Comparison of ENCODE assay signal across 8 cellular contexts in the genomic region with DNA sequence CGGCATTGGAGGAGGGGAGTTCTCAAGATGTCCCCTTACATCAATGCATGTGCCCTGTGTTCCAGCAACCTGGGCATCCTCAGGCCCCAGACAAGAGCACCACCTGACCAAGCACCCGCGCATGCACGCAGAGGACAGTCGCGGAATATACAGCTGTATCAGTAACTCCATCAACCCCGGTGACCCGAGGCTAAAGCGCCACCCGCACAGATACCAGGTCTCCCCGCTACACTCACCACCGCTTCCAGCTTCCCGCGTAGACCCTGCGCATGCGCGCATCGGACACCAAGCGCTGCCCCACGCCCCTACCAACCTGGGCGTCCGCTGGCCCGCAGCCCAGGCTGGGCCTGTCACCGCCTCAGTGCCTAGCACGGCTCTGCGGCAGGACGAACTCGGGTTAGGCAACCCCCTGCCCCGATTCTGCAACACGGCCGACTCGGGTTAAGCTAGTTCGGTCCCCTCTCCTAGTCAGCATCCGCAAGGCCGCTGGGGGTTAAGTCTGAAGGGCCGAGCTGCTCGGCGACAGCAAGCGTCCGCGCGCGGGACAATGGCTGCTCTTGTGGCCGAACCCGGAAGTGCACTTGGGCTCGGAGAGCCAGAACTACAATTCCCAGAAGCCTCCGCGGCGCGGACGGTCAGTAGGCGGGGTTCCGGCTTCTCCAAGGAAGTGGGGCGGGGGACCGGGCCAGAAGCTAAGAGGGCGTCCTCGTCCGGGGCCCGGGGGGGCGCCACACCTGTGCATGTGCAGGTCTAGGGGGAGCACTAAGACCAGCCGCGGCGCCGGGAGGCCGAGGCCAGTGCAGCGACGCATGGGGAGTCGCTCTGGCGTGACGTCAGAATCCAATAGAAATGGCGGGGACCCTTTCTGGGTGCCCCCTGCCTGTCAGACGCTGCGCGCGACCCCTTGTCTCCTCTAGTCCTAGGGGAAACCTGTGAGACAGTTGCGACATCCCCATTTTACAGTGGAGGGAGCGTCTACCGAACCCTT. TPM values are rescaled to one million over a fixed set of nuclear protein-coding genes. Genes with fewer than 3 reads are reported as not detected.
DNase-seq lines count a peak whose midpoint lies in the region; ATAC-seq and TF ChIP-seq lines count a peak whose summit lies in the region.

A gene (minus strand): TSS at position 561 of the 988 bp plus-strand sequence. CDS start 3,188 bp downstream, outside the sequence.

- peaks cover 9 to 39% (median 28%) of the 10 kb centered on the region in 6 donors for H3K36me3 ChIP-seq in spleen

- peak; percentile 52 for TF ChIP-seq CTCF in AG09309 (IDR thresholded peaks at IDR 0.05; ENCODE audit: control insufficient read depth, insufficient read depth, low read depth, low read length, missing control alignments)
- peak; percentile 55 for TF ChIP-seq CTCF in WTC11 (IDR thresholded peaks at IDR 0.05)
- peak; percentile 10 to 74 (median 63) for TF ChIP-seq CTCF in spleen (IDR thresholded peaks at IDR 0.05 in 8 of 11, conservative IDR thresholded peaks at IDR 0.05 in 3 of 11)

- H3K36me3 Mint-ChIP-seq in WTC11: peaks cover 39% of the 10 kb centered on the region

- peaks cover 12% of the 10 kb centered on the region for H3K4me1 Mint-ChIP-seq in WTC11

- CTCF ChIA-PET in WTC11 (lab: Charles Lee): interaction anchor here (0.6 to 1.4 kb wide), 12 partner anchors 9 to 565 kb away, joined by 3 to 6 read pairs (median 4); a partner anchor contains a TSS

- DNase-seq in AG09309 (ENCODE audit: low read depth) (peak; percentile 68), NCI-H2227 (lab: John Stamatoyannopoulos, UW; ENCODE audit: unreplicated experiment) (peak; percentile 97), WTC11 (ENCODE audit: low spot score) (peak; percentile 99), caudate nucleus (lab: John Stamatoyannopoulos, UW) (peak; percentile 50 to 97 (median 93)), inferior parietal cortex (ENCODE audit: extremely low spot score) (peak; percentile 97), spleen (peak; percentile 98)

- peaks cover 0 to 4% (median 0%) of the 10 kb centered on the region in 7 donors for H3K27me3 ChIP-seq in spleen (replicated peaks in 1 of 7)

- peaks cover 32% of the 10 kb centered on the region for H3K27me3 Mint-ChIP-seq in WTC11 (ENCODE audit: low read depth)

- intact Hi-C loops in spleen (cut with DNase I; ENCODE audit: low total_unique reads): no loop called here

- H3K9me3 ChIP-seq in spleen: peaks cover 13 to 82% (median 64%) of the 10 kb centered on the region in 8 donors

- TF ChIP-seq POLR2A in spleen (IDR thresholded peaks at IDR 0.05): peak in 1 of 3 donors; percentile 47

- peaks cover 67% of the 10 kb centered on the region for H3K9me3 Mint-ChIP-seq in WTC11

- POLR2A ChIA-PET in WTC11 (lab: Charles Lee): interaction anchor here (0.6 to 1.4 kb wide), 5 partner anchors 76 to 565 kb away, joined by 3 to 8 read pairs (median 3); a partner anchor contains a TSS

- H3K27ac ChIP-seq in caudate nucleus (ENCODE audit: low read depth, low read length): peak within 1 kb of the TSS; percentile 95
- H3K27ac ChIP-seq in spleen: peak within 1 kb of the TSS; percentile 76 to 94 (median 92)

- peaks cover 8 to 33% (median 20%) of the 10 kb centered on the region in 6 donors for H3K4me1 ChIP-seq in spleen

- WGBS in spleen, 5 donors: 0 to 1% (median 0%) methylated on average over 42 to 78 of the region's 78 CpGs

- H3K27ac Mint-ChIP-seq in WTC11: peak within 1 kb of the TSS; percentile 90

- ATAC-seq in GM18907 (IDR thresholded peaks at IDR 0.05; ENCODE audit: unreplicated experiment): peak; percentile 92
- peak; percentile 83 for ATAC-seq in HG03139 (IDR thresholded peaks at IDR 0.05; ENCODE audit: unreplicated experiment)
- ATAC-seq in WTC11: peak; percentile 94

- H3K4me3 Mint-ChIP-seq in WTC11: peak within 1 kb of the TSS; percentile 94

- H3K4me3 ChIP-seq in AG09309 (ENCODE audit: control insufficient read depth, low read depth, low read length) (peak within 1 kb of the TSS; percentile 87), spleen (peak within 1 kb of the TSS; percentile 60 to 85 (median 79))

TF ChIP-seq in WTC11, 78 proteins besides CTCF, POLR2A, EP300 and RAD21 (continues in another document):
- TF ChIP-seq, protein P1, sequence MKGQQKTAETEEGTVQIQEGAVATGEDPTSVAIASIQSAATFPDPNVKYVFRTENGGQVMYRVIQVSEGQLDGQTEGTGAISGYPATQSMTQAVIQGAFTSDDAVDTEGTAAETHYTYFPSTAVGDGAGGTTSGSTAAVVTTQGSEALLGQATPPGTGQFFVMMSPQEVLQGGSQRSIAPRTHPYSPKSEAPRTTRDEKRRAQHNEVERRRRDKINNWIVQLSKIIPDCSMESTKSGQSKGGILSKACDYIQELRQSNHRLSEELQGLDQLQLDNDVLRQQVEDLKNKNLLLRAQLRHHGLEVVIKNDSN (CRISPR knock-in tag; IDR thresholded peaks at IDR 0.05): peak; percentile 29; the same call in 1 of the 2 replicates
- TF ChIP-seq CREM (CRISPR knock-in tag; IDR thresholded peaks at IDR 0.05) (peak; percentile 95), SP1 (CRISPR knock-in tag; conservative IDR thresholded peaks at IDR 0.05) (peak; percentile 82), ELF4 (CRISPR knock-in tag; IDR thresholded peaks at IDR 0.05; ENCODE audit: low read depth) (no peak), NFYB (CRISPR knock-in tag; conservative IDR thresholded peaks at IDR 0.05; ENCODE audit: low read depth) (0 out of 2 replicates have a peak, but pooled peaks have one; percentile 7), ZNF138 (CRISPR knock-in tag; conservative IDR thresholded peaks at IDR 0.05) (no peak), RORB (CRISPR knock-in tag; IDR thresholded peaks at IDR 0.05) (no peak), FOXJ3 (CRISPR knock-in tag; IDR thresholded peaks at IDR 0.05; ENCODE audit: borderline replicate concordance) (no peak), ZNF263 (CRISPR knock-in tag; IDR thresholded peaks at IDR 0.05; ENCODE audit: low read depth) (peak; percentile 75), ZNF671 (CRISPR knock-in tag; IDR thresholded peaks at IDR 0.05) (no peak)
- TF ChIP-seq, protein P2, sequence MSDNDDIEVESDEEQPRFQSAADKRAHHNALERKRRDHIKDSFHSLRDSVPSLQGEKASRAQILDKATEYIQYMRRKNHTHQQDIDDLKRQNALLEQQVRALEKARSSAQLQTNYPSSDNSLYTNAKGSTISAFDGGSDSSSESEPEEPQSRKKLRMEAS (CRISPR knock-in tag; IDR thresholded peaks at IDR 0.05): peak; percentile 84
- TF ChIP-seq, protein P3, sequence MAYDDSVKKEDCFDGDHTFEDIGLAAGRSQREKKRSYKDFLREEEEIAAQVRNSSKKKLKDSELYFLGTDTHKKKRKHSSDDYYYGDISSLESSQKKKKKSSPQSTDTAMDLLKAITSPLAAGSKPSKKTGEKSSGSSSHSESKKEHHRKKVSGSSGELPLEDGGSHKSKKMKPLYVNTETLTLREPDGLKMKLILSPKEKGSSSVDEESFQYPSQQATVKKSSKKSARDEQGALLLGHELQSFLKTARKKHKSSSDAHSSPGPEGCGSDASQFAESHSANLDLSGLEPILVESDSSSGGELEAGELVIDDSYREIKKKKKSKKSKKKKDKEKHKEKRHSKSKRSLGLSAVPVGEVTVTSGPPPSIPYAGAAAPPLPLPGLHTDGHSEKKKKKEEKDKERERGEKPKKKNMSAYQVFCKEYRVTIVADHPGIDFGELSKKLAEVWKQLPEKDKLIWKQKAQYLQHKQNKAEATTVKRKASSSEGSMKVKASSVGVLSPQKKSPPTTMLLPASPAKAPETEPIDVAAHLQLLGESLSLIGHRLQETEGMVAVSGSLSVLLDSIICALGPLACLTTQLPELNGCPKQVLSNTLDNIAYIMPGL (CRISPR knock-in tag; IDR thresholded peaks at IDR 0.05): peak; percentile 67
- TF ChIP-seq, protein P4, sequence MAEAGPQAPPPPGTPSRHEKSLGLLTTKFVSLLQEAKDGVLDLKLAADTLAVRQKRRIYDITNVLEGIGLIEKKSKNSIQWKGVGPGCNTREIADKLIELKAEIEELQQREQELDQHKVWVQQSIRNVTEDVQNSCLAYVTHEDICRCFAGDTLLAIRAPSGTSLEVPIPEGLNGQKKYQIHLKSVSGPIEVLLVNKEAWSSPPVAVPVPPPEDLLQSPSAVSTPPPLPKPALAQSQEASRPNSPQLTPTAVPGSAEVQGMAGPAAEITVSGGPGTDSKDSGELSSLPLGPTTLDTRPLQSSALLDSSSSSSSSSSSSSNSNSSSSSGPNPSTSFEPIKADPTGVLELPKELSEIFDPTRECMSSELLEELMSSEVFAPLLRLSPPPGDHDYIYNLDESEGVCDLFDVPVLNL (CRISPR knock-in tag; IDR thresholded peaks at IDR 0.05; ENCODE audit: borderline replicate concordance, low read depth): peak; percentile 74; the same call in 1 of the 2 replicates
- TF ChIP-seq, protein P5, sequence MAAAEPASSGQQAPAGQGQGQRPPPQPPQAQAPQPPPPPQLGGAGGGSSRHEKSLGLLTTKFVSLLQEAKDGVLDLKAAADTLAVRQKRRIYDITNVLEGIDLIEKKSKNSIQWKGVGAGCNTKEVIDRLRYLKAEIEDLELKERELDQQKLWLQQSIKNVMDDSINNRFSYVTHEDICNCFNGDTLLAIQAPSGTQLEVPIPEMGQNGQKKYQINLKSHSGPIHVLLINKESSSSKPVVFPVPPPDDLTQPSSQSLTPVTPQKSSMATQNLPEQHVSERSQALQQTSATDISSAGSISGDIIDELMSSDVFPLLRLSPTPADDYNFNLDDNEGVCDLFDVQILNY (CRISPR knock-in tag; IDR thresholded peaks at IDR 0.05): peak; percentile 70
- TF ChIP-seq, protein P6, sequence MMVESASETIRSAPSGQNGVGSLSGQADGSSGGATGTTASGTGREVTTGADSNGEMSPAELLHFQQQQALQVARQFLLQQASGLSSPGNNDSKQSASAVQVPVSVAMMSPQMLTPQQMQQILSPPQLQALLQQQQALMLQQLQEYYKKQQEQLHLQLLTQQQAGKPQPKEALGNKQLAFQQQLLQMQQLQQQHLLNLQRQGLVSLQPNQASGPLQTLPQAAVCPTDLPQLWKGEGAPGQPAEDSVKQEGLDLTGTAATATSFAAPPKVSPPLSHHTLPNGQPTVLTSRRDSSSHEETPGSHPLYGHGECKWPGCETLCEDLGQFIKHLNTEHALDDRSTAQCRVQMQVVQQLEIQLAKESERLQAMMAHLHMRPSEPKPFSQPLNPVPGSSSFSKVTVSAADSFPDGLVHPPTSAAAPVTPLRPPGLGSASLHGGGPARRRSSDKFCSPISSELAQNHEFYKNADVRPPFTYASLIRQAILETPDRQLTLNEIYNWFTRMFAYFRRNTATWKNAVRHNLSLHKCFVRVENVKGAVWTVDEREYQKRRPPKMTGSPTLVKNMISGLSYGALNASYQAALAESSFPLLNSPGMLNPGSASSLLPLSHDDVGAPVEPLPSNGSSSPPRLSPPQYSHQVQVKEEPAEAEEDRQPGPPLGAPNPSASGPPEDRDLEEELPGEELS (CRISPR knock-in tag; IDR thresholded peaks at IDR 0.05): peak; percentile 87

RNA-seq across cellular contexts. Expression of the gene that starts here (rescaled TPM):
- total RNA-seq in WTC11 (2021) (7.5 to 9.3 TPM (median 8.9 TPM) in 3 replicates), spleen (10 to 100 TPM in 6 of 7 donors, 1 to 10 TPM in 1; 7.3 to 25.0 (median 12.7) TPM)
- polyA plus RNA-seq in spleen: 1 to 10 TPM; 4.1 to 5.3 (median 4.3) TPM

Comparison
In these comparisons a context has a peak if more than half of its experiments do, and no peak if none do; other contexts are left out.
1. Peak in every context shown above with its lines: DNase-seq, ATAC-seq, H3K4me3 ChIP-seq and H3K27ac ChIP-seq.